10 cellular contexts compared by ENCODE assay signal in genomic region chr6:119241124-119241491, GRCh38.
DNase-seq lines count a peak whose midpoint lies in the region; ATAC-seq and TF ChIP-seq lines count a peak whose summit lies in the region.
"Had no signal": no experiment of that assay in that cellular context is flagged by ENCODE, and none has a peak within 500 bp of the region (broad histone marks: within the 10 kb centered on the region; RNA-seq: fewer than 3 reads in every experiment).

No MANE protein-coding gene starts in this region.

- peaks cover 3% of the 10 kb centered on the region for H3K36me3 ChIP-seq in lower lobe of right lung

- peak; percentile 51 for ATAC-seq in GM18502 (IDR thresholded peaks at IDR 0.05; ENCODE audit: poor library complexity, unreplicated experiment)
- peak; percentile 80 for ATAC-seq in HG02642 (IDR thresholded peaks at IDR 0.05; ENCODE audit: poor library complexity, unreplicated experiment)
- ATAC-seq in SK-N-SH treated with all-trans-retinoic acid at 6 μM for 48 hours, result peak; percentile 65
- ATAC-seq in lower lobe of right lung, result peak; percentile 56 to 67
- no peak for ATAC-seq in activated CD8-positive, alpha-beta T cell treated with anti-CD3 and anti-CD28 coated beads for 36 hours

- H3K9me3 ChIP-seq in lower lobe of right lung, result no peaks in the 10 kb centered on the region

- no peak for TF ChIP-seq CTCF in lower lobe of right lung (IDR thresholded peaks at IDR 0.05)
- no peak for TF ChIP-seq CTCF in activated CD8-positive, alpha-beta T cell treated with anti-CD3 and anti-CD28 coated beads for 36 hours (IDR thresholded peaks at IDR 0.05)

- H3K36me3 Mint-ChIP-seq in activated CD8-positive, alpha-beta T cell treated with anti-CD3 and anti-CD28 coated beads for 36 hours (ENCODE audit: low read depth), result peaks cover 20% of the 10 kb centered on the region

- H3K4me3 ChIP-seq in lower lobe of right lung, result no peak overlapping the region

- no peaks in the 10 kb centered on the region for H3K4me1 Mint-ChIP-seq in activated CD8-positive, alpha-beta T cell treated with anti-CD3 and anti-CD28 coated beads for 36 hours (ENCODE audit: low read depth)

- POLR2A ChIA-PET in activated CD8-positive, alpha-beta T cell treated with anti-CD3 and anti-CD28 coated beads for 36 hours (lab: Charles Lee), result no interaction called here

- H3K27me3 ChIP-seq in lower lobe of right lung (ENCODE audit: low read depth), result no peaks in the 10 kb centered on the region

- H3K4me3 Mint-ChIP-seq in activated CD8-positive, alpha-beta T cell treated with anti-CD3 and anti-CD28 coated beads for 36 hours, result no peak overlapping the region
- H3K4me3 Mint-ChIP-seq: dendritic cell treated with granulocyte-macrophage colony-stimulating factor and Interleukin-4, amounts not matched to agents 40 ng/mL and 50 ng/mL, for 4 days had no signal

- H3K4me1 ChIP-seq in lower lobe of right lung, result peaks cover 14% of the 10 kb centered on the region

- intact Hi-C loops in lower lobe of right lung (cut with DNase I), result no loop called here
- intact Hi-C loops in head of caudate nucleus (cut with DNase I), result no loop called here
- intact Hi-C loops in activated CD8-positive, alpha-beta T cell treated with anti-CD3 and anti-CD28 coated beads for 36 hours (cut with micrococcal nuclease), result no loop called here

- H3K27me3 Mint-ChIP-seq in activated CD8-positive, alpha-beta T cell treated with anti-CD3 and anti-CD28 coated beads for 36 hours, result no peaks in the 10 kb centered on the region
- H3K27me3 Mint-ChIP-seq: dendritic cell treated with granulocyte-macrophage colony-stimulating factor and Interleukin-4, amounts not matched to agents 40 ng/mL and 50 ng/mL, for 4 days had no signal

- no peak overlapping the region for H3K27ac Mint-ChIP-seq in activated CD8-positive, alpha-beta T cell treated with anti-CD3 and anti-CD28 coated beads for 36 hours
- H3K27ac Mint-ChIP-seq: dendritic cell treated with granulocyte-macrophage colony-stimulating factor and Interleukin-4, amounts not matched to agents 40 ng/mL and 50 ng/mL, for 4 days had no signal

- no peak for DNase-seq in lower lobe of right lung
- no peak for DNase-seq in head of caudate nucleus
- no peak for DNase-seq in activated CD8-positive, alpha-beta T cell treated with anti-CD3 and anti-CD28 coated beads for 36 hours
- no peak for DNase-seq in stimulated activated CD4-positive, alpha-beta T cell treated with anti-CD3 and anti-CD28 coated beads, Interleukin-15, amount 100 ng/mL, for 24 hours
- no peak for DNase-seq in SKM-1 treated with dmso at 0.1 percent for 144 hours (lab: John Stamatoyannopoulos, UW; ENCODE audit: unreplicated experiment)
- DNase-seq: retina had no signal

- no peaks in the 10 kb centered on the region for H3K9me3 Mint-ChIP-seq in activated CD8-positive, alpha-beta T cell treated with anti-CD3 and anti-CD28 coated beads for 36 hours

- H3K27ac ChIP-seq in lower lobe of right lung, result no peak overlapping the region

- CTCF ChIA-PET in activated CD8-positive, alpha-beta T cell treated with anti-CD3 and anti-CD28 coated beads for 36 hours (lab: Charles Lee), result no interaction called here

TF ChIP-seq in SK-N-SH treated with all-trans-retinoic acid at 6 μM for 48 hours, 23 proteins besides CTCF, POLR2A, EP300 and RAD21:
- no peak for TF ChIP-seq BACH2 (CRISPR knock-in tag; IDR thresholded peaks at IDR 0.05; ENCODE audit: borderline replicate concordance)
- no peak for TF ChIP-seq ISL1 (CRISPR knock-in tag; IDR thresholded peaks at IDR 0.05)
- no peak for TF ChIP-seq ARNTL (CRISPR knock-in tag; IDR thresholded peaks at IDR 0.05; ENCODE audit: borderline replicate concordance, low read depth)
- TF ChIP-seq CSRNP3 (CRISPR knock-in tag; IDR thresholded peaks at IDR 0.05), result no peak
- TF ChIP-seq OSR1 (CRISPR knock-in tag; IDR thresholded peaks at IDR 0.05), result no peak
- TF ChIP-seq TCF4 (CRISPR knock-in tag; IDR thresholded peaks at IDR 0.05; ENCODE audit: borderline replicate concordance), result no peak
- TF ChIP-seq ZFP3 (CRISPR knock-in tag; IDR thresholded peaks at IDR 0.05), result no peak
- no peak for TF ChIP-seq GLIS3 (CRISPR knock-in tag; IDR thresholded peaks at IDR 0.05)
- no peak for TF ChIP-seq ZNF8 (CRISPR knock-in tag; IDR thresholded peaks at IDR 0.05)
- no peak for TF ChIP-seq PPARA (CRISPR knock-in tag; IDR thresholded peaks at IDR 0.05; ENCODE audit: borderline replicate concordance)
- TF ChIP-seq, protein P1, sequence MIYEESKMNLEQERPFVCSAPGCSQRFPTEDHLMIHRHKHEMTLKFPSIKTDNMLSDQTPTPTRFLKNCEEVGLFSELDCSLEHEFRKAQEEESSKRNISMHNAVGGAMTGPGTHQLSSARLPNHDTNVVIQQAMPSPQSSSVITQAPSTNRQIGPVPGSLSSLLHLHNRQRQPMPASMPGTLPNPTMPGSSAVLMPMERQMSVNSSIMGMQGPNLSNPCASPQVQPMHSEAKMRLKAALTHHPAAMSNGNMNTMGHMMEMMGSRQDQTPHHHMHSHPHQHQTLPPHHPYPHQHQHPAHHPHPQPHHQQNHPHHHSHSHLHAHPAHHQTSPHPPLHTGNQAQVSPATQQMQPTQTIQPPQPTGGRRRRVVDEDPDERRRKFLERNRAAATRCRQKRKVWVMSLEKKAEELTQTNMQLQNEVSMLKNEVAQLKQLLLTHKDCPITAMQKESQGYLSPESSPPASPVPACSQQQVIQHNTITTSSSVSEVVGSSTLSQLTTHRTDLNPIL (CRISPR knock-in tag; IDR thresholded peaks at IDR 0.05; ENCODE audit: low read depth), result no peak
- TF ChIP-seq, protein P2, sequence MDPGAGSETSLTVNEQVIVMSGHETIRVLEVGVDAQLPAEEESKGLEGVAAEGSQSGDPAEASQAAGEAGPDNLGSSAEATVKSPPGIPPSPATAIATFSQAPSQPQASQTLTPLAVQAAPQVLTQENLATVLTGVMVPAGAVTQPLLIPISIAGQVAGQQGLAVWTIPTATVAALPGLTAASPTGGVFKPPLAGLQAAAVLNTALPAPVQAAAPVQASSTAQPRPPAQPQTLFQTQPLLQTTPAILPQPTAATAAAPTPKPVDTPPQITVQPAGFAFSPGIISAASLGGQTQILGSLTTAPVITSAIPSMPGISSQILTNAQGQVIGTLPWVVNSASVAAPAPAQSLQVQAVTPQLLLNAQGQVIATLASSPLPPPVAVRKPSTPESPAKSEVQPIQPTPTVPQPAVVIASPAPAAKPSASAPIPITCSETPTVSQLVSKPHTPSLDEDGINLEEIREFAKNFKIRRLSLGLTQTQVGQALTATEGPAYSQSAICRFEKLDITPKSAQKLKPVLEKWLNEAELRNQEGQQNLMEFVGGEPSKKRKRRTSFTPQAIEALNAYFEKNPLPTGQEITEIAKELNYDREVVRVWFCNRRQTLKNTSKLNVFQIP (CRISPR knock-in tag; IDR thresholded peaks at IDR 0.05; ENCODE audit: borderline replicate concordance, low read depth), result no peak
- no peak for TF ChIP-seq PATZ1 (CRISPR knock-in tag; IDR thresholded peaks at IDR 0.05; ENCODE audit: borderline replicate concordance)
- no peak for TF ChIP-seq ZNF565 (CRISPR knock-in tag; conservative IDR thresholded peaks at IDR 0.05; ENCODE audit: low read depth)
- TF ChIP-seq TOX (CRISPR knock-in tag; IDR thresholded peaks at IDR 0.05; ENCODE audit: borderline replicate concordance), result no peak
- no peak for TF ChIP-seq ZNF70 (CRISPR knock-in tag; IDR thresholded peaks at IDR 0.05)
- no peak for TF ChIP-seq CSDC2 (CRISPR knock-in tag; IDR thresholded peaks at IDR 0.05)
- no peak for TF ChIP-seq ZFP30 (CRISPR knock-in tag; IDR thresholded peaks at IDR 0.05)
